In genomic region chrX:64428371-64428770, GRCh38 we compare ENCODE assay signal across 1 cellular context.
TF ChIP-seq lines count a peak whose summit lies in the region.

No MANE protein-coding gene starts in this region.

TF ChIP-seq in WTC11, 78 proteins besides CTCF, POLR2A, EP300 and RAD21 (continued from another document):
- TF ChIP-seq PREB (CRISPR knock-in tag; IDR thresholded peaks at IDR 0.05; ENCODE audit: borderline replicate concordance) (no peak), ERG (CRISPR knock-in tag; IDR thresholded peaks at IDR 0.05) (no peak), CREM (CRISPR knock-in tag; IDR thresholded peaks at IDR 0.05) (no peak), ZBTB21 (CRISPR knock-in tag; IDR thresholded peaks at IDR 0.05; ENCODE audit: borderline replicate concordance) (no peak), TEAD1 (CRISPR knock-in tag; IDR thresholded peaks at IDR 0.05) (no peak)
TF ChIP-seq in WTC11: peak in this region for 0.
